Comparison of ENCODE assay signal across 10 cellular contexts in the genomic region with DNA sequence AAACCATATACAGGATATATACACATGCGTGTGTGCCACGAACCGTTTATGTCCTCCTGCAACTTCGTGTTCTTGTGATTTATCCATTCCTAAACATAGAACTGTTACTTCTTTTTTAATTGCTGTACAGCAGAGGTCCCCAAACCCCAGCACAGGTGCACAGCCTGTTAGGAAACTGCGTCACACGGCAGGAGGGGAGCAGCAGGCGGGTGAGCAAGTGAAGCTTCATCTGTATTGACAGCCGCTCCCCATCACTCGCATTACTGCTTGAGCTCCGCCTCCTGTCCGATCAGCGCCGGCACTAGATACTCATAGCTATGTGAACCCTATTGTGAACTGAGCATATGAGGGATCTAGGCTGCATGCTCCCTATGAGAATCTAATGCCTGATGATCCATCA. TPM values are rescaled to one million over a fixed set of nuclear protein-coding genes. Genes with fewer than 3 reads are reported as not detected.
DNase-seq lines count a peak whose midpoint lies in the region; ATAC-seq, FAIRE-seq and TF ChIP-seq lines count a peak whose summit lies in the region.
"Had no signal": no experiment of that assay in that cellular context is flagged by ENCODE, and none has a peak within 500 bp of the region (broad histone marks: within the 10 kb centered on the region; RNA-seq: fewer than 3 reads in every experiment).

No MANE protein-coding gene starts in this region.

- FAIRE-seq in GM12892 (lab: Jason Lieb, UNC) = peak; percentile 33
- FAIRE-seq: G401.6 had no signal

- H3K4me3 Mint-ChIP-seq in activated T-helper 2 cell treated with anti-CD3 and anti-CD28 coated beads, Interferon-gamma antibody, Interleukin-2, Interleukin-4, amounts not matched to agents 10 μg/mL and 5 μg/mL and 100 μg/mL, durations not matched to agents 14 hours and 24 hours and 36 hours (ENCODE audit: low read depth) = no peak overlapping the region
- no peak overlapping the region for H3K4me3 Mint-ChIP-seq in stimulated activated effector memory CD8-positive, alpha-beta T cell treated with anti-CD3 and anti-CD28 coated beads, Interleukin-12 subunit alpha, Interleukin-12 subunit beta, amount 100 ng/mL, for 72 hours

- no peaks in the 10 kb centered on the region for H3K9me3 Mint-ChIP-seq in activated T-helper 2 cell treated with anti-CD3 and anti-CD28 coated beads, Interferon-gamma antibody, Interleukin-2, Interleukin-4, amounts not matched to agents 10 μg/mL and 5 μg/mL and 100 μg/mL, durations not matched to agents 14 hours and 24 hours and 36 hours
- H3K9me3 Mint-ChIP-seq in stimulated activated effector memory CD8-positive, alpha-beta T cell treated with anti-CD3 and anti-CD28 coated beads, Interleukin-12 subunit alpha, Interleukin-12 subunit beta, amount 100 ng/mL, for 72 hours = no peaks in the 10 kb centered on the region

- no peaks in the 10 kb centered on the region for H3K36me3 Mint-ChIP-seq in activated T-helper 2 cell treated with anti-CD3 and anti-CD28 coated beads, Interferon-gamma antibody, Interleukin-2, Interleukin-4, amounts not matched to agents 10 μg/mL and 5 μg/mL and 100 μg/mL, durations not matched to agents 14 hours and 24 hours and 36 hours (ENCODE audit: low read depth)
- H3K36me3 Mint-ChIP-seq in stimulated activated effector memory CD8-positive, alpha-beta T cell treated with anti-CD3 and anti-CD28 coated beads, Interleukin-12 subunit alpha, Interleukin-12 subunit beta, amount 100 ng/mL, for 72 hours = no peaks in the 10 kb centered on the region

- H3K27ac Mint-ChIP-seq in activated T-helper 2 cell treated with anti-CD3 and anti-CD28 coated beads, Interferon-gamma antibody, Interleukin-2, Interleukin-4, amounts not matched to agents 10 μg/mL and 5 μg/mL and 100 μg/mL, durations not matched to agents 14 hours and 24 hours and 36 hours = no peak overlapping the region
- no peak overlapping the region for H3K27ac Mint-ChIP-seq in stimulated activated effector memory CD8-positive, alpha-beta T cell treated with anti-CD3 and anti-CD28 coated beads, Interleukin-12 subunit alpha, Interleukin-12 subunit beta, amount 100 ng/mL, for 72 hours

- no peak for TF ChIP-seq POLR2A in GM12892 (IDR thresholded peaks at IDR 0.05; ENCODE audit: low read depth, low read length)

- peaks cover 13% of the 10 kb centered on the region for H3K4me1 Mint-ChIP-seq in activated T-helper 2 cell treated with anti-CD3 and anti-CD28 coated beads, Interferon-gamma antibody, Interleukin-2, Interleukin-4, amounts not matched to agents 10 μg/mL and 5 μg/mL and 100 μg/mL, durations not matched to agents 14 hours and 24 hours and 36 hours (ENCODE audit: low read depth)
- peaks cover 6% of the 10 kb centered on the region for H3K4me1 Mint-ChIP-seq in stimulated activated effector memory CD8-positive, alpha-beta T cell treated with anti-CD3 and anti-CD28 coated beads, Interleukin-12 subunit alpha, Interleukin-12 subunit beta, amount 100 ng/mL, for 72 hours

- intact Hi-C loops in activated T-helper 2 cell treated with anti-CD3 and anti-CD28 coated beads, Interferon-gamma antibody, Interleukin-2, Interleukin-4, amounts not matched to agents 10 μg/mL and 5 μg/mL and 100 μg/mL, durations not matched to agents 14 hours and 24 hours and 36 hours (cut with micrococcal nuclease) = no loop called here

- no peaks in the 10 kb centered on the region for H3K27me3 Mint-ChIP-seq in activated T-helper 2 cell treated with anti-CD3 and anti-CD28 coated beads, Interferon-gamma antibody, Interleukin-2, Interleukin-4, amounts not matched to agents 10 μg/mL and 5 μg/mL and 100 μg/mL, durations not matched to agents 14 hours and 24 hours and 36 hours (ENCODE audit: low read depth)

- DNase-seq in GM12892 (ENCODE audit: insufficient read length) (no peak), T follicular helper cell (ENCODE audit: low read depth) (peak; percentile 64), 8988T (no peak), Kasumi-1 (lab: John Stamatoyannopoulos, UW) (no peak)
- DNase-seq in activated T-helper 2 cell treated with anti-CD3 and anti-CD28 coated beads, Interferon-gamma antibody, Interleukin-2, Interleukin-4, amounts not matched to agents 10 μg/mL and 5 μg/mL and 100 μg/mL, durations not matched to agents 14 hours and 24 hours and 36 hours (ENCODE audit: low spot score) = peak; percentile 57
- DNase-seq in stimulated activated CD4-positive, alpha-beta T cell treated with anti-CD3 and anti-CD28 coated beads, Interleukin-15, amount 100 ng/mL, for 24 hours = peak; percentile 63
- no peak for DNase-seq in stimulated activated effector memory CD8-positive, alpha-beta T cell treated with anti-CD3 and anti-CD28 coated beads, Interleukin-12 subunit alpha, Interleukin-12 subunit beta, amount 100 ng/mL, for 72 hours (ENCODE audit: low spot score in 2 of 2)
- DNase-seq: NCI-H2081 had no signal

- ATAC-seq in GM21619 (IDR thresholded peaks at IDR 0.05; ENCODE audit: unreplicated experiment) = no peak
- no peak for ATAC-seq in stimulated activated effector memory CD8-positive, alpha-beta T cell treated with anti-CD3 and anti-CD28 coated beads, Interleukin-12 subunit alpha, Interleukin-12 subunit beta, amount 100 ng/mL, for 72 hours

RNA-seq across cellular contexts. Expression of gene NRROS, which starts 34.9 kb away (rescaled TPM):
- 11.6 TPM for polyA plus RNA-seq in GM12892 (2012; ENCODE audit: missing spikeins)
- total RNA-seq in activated T-helper 2 cell treated with anti-CD3 and anti-CD28 coated beads, Interferon-gamma antibody, Interleukin-2, Interleukin-4, amounts not matched to agents 10 μg/mL and 5 μg/mL and 100 μg/mL, durations not matched to agents 14 hours and 24 hours and 36 hours = 51.4 and 53.2 TPM in 2 replicates

RNA-seq across cellular contexts. Expression of gene FBXO45, which starts 36.1 kb away (rescaled TPM):
- 13.5 TPM for polyA plus RNA-seq in GM12892 (2012; ENCODE audit: missing spikeins)
- 22.4 and 23.0 TPM in 2 replicates for total RNA-seq in activated T-helper 2 cell treated with anti-CD3 and anti-CD28 coated beads, Interferon-gamma antibody, Interleukin-2, Interleukin-4, amounts not matched to agents 10 μg/mL and 5 μg/mL and 100 μg/mL, durations not matched to agents 14 hours and 24 hours and 36 hours

RNA-seq across cellular contexts. Expression of gene WDR53, which starts 36.2 kb away (rescaled TPM):
- 17.3 TPM for polyA plus RNA-seq in GM12892 (2012; ENCODE audit: missing spikeins)
- 16.5 and 17.4 TPM in 2 replicates for total RNA-seq in activated T-helper 2 cell treated with anti-CD3 and anti-CD28 coated beads, Interferon-gamma antibody, Interleukin-2, Interleukin-4, amounts not matched to agents 10 μg/mL and 5 μg/mL and 100 μg/mL, durations not matched to agents 14 hours and 24 hours and 36 hours

Comparison
In these comparisons a context has a peak if more than half of its experiments do, and no peak if none do; other contexts are left out.
1. DNase-seq: peak in T follicular helper cell (single experiment), activated T-helper 2 cell treated with anti-CD3 and anti-CD28 coated beads, Interferon-gamma antibody, Interleukin-2, Interleukin-4, amounts not matched to agents 10 μg/mL and 5 μg/mL and 100 μg/mL, durations not matched to agents 14 hours and 24 hours and 36 hours (single experiment) and stimulated activated CD4-positive, alpha-beta T cell treated with anti-CD3 and anti-CD28 coated beads, Interleukin-15, amount 100 ng/mL, for 24 hours (single experiment); none in GM12892 (single experiment), 8988T (single experiment), Kasumi-1 (0 of 2) and stimulated activated effector memory CD8-positive, alpha-beta T cell treated with anti-CD3 and anti-CD28 coated beads, Interleukin-12 subunit alpha, Interleukin-12 subunit beta, amount 100 ng/mL, for 72 hours (0 of 2).